In genomic region chr12:27332407-27333310, GRCh38 we compare ENCODE assay signal across 1 cellular context.
A peak's percentile ranks its signal among the peaks of the same experiment; 100 is the strongest.
TF ChIP-seq lines count a peak whose summit lies in the region.

Gene BMAL2, plus strand, starts transcription at chr12:27332836. Its CDS starts 237 bp downstream, at chr12:27333073.

TF ChIP-seq in HepG2, 621 proteins besides CTCF, POLR2A, EP300 and RAD21 (continued from another document and continues in another):
- no peak for TF ChIP-seq STAT6 (CRISPR knock-in tag; IDR thresholded peaks at IDR 0.05; ENCODE audit: borderline replicate concordance)
- no peak for TF ChIP-seq CHD4 (IDR thresholded peaks at IDR 0.05; ENCODE audit: borderline replicate concordance, low read length)
- peak; percentile 47 for TF ChIP-seq TAF1 (CRISPR knock-in tag; IDR thresholded peaks at IDR 0.05)
- TF ChIP-seq ZNF136 (CRISPR knock-in tag; IDR thresholded peaks at IDR 0.05; ENCODE audit: low read depth): no peak
- TF ChIP-seq ZNF34 (CRISPR knock-in tag; IDR thresholded peaks at IDR 0.05; ENCODE audit: borderline replicate concordance): no peak
- no peak for TF ChIP-seq GTF3A (CRISPR knock-in tag; conservative IDR thresholded peaks at IDR 0.05)
- no peak for TF ChIP-seq ZNF383 (CRISPR knock-in tag; IDR thresholded peaks at IDR 0.05; ENCODE audit: borderline replicate concordance)
- no peak for TF ChIP-seq ZNF710 (CRISPR knock-in tag; IDR thresholded peaks at IDR 0.05; ENCODE audit: borderline replicate concordance)
- TF ChIP-seq ZNF790 (CRISPR knock-in tag; IDR thresholded peaks at IDR 0.05; ENCODE audit: borderline replicate concordance): no peak
- TF ChIP-seq ZNF639 (CRISPR knock-in tag; conservative IDR thresholded peaks at IDR 0.05): no peak
- TF ChIP-seq DNMT3B (CRISPR knock-in tag; conservative IDR thresholded peaks at IDR 0.05): no peak
- TF ChIP-seq KDM2A (CRISPR knock-in tag; IDR thresholded peaks at IDR 0.05; ENCODE audit: borderline replicate concordance, low read depth): peak; percentile 23; the same call in 1 of the 2 replicates
- no peak for TF ChIP-seq CBX2 (IDR thresholded peaks at IDR 0.05; ENCODE audit: low read depth, low read length)
- no peak for TF ChIP-seq CBX2 (CRISPR knock-in tag; IDR thresholded peaks at IDR 0.05; ENCODE audit: low read depth)
- TF ChIP-seq MAZ (IDR thresholded peaks at IDR 0.05; ENCODE audit: borderline replicate concordance, low read depth, low read length): no peak
- TF ChIP-seq MAZ (CRISPR knock-in tag; IDR thresholded peaks at IDR 0.05; ENCODE audit: low read depth): peak; percentile 24; the same call in 1 of the 2 replicates
- no peak for TF ChIP-seq KIAA2018 (CRISPR knock-in tag; IDR thresholded peaks at IDR 0.05; ENCODE audit: borderline replicate concordance)
- no peak for TF ChIP-seq ZNF460 (CRISPR knock-in tag; IDR thresholded peaks at IDR 0.05; ENCODE audit: borderline replicate concordance)
- peak; percentile 89 for TF ChIP-seq ZNF777 (CRISPR knock-in tag; IDR thresholded peaks at IDR 0.05)
- no peak for TF ChIP-seq GPN1 (CRISPR knock-in tag; IDR thresholded peaks at IDR 0.05; ENCODE audit: borderline replicate concordance)
- no peak for TF ChIP-seq PAXIP1 (CRISPR knock-in tag; conservative IDR thresholded peaks at IDR 0.05)
- TF ChIP-seq ZBTB49 (CRISPR knock-in tag; IDR thresholded peaks at IDR 0.05; ENCODE audit: borderline replicate concordance): no peak
- TF ChIP-seq ZNF75D (CRISPR knock-in tag; IDR thresholded peaks at IDR 0.05; ENCODE audit: borderline replicate concordance): no peak
- no peak for TF ChIP-seq U2AF1 (optimal IDR thresholded peaks at IDR 0.05; ENCODE audit: low read depth, low read length)
- TF ChIP-seq ZNF609 (CRISPR knock-in tag; IDR thresholded peaks at IDR 0.05; ENCODE audit: borderline replicate concordance): no peak
